15 cellular contexts compared by ENCODE assay signal in the genomic region with DNA sequence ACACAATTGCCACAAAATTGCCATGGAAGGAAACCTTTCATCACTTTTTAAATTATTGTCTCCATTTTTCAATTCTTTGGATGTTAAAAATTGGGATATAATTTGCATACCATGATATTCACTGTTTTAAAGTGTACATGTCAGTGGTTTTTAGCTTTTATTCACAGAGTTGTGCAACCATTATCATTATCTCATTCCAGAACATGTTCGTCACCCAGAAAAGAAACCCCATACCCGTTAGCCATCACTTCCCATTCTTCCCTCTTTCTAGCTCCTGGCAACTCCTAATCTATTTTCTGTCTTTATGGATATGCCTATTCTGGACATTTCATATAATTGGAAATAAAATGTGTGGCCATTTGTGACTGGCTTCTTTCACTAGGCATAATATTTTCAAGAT.
DNase-seq lines count a peak whose midpoint lies in the region; ATAC-seq and TF ChIP-seq lines count a peak whose summit lies in the region.
"Had no signal": no experiment of that assay in that cellular context is flagged by ENCODE, and none has a peak within 500 bp of the region (broad histone marks: within the 10 kb centered on the region; RNA-seq: fewer than 3 reads in every experiment).

No MANE protein-coding gene starts in this region.

- TF ChIP-seq CTCF in RWPE1 (conservative IDR thresholded peaks at IDR 0.05; ENCODE audit: low read depth), result no peak
- no peak for TF ChIP-seq CTCF in fibroblast of mammary gland (conservative IDR thresholded peaks at IDR 0.05; ENCODE audit: control insufficient read depth, insufficient read depth, low read depth, low read length)
- TF ChIP-seq CTCF in smooth muscle cell (IDR thresholded peaks at IDR 0.05; ENCODE audit: borderline replicate concordance, insufficient read depth, poor library complexity, severe bottlenecking), result no peak
- no peak for TF ChIP-seq CTCF in CD8-positive, alpha-beta T cell (IDR thresholded peaks at IDR 0.05)

- peak overlapping the region; percentile 76 for H3K4me2 ChIP-seq in smooth muscle cell

- WGBS in smooth muscle cell (ENCODE audit: low lambda C conversion rate), result 15% methylated on average over 2 of the region's 2 CpGs

- H3K36me3 ChIP-seq in smooth muscle cell (ENCODE audit: low read depth), result no peaks in the 10 kb centered on the region
- no peaks in the 10 kb centered on the region for H3K36me3 ChIP-seq in CD8-positive, alpha-beta T cell (ENCODE audit: insufficient read depth, low read length)
- H3K36me3 ChIP-seq: gastroesophageal sphincter had no signal

- H2AFZ ChIP-seq in smooth muscle cell (ENCODE audit: low read depth), result no peak overlapping the region

- H3K79me2 ChIP-seq in smooth muscle cell (ENCODE audit: low read depth), result no peaks in the 10 kb centered on the region

- H3K9ac ChIP-seq in smooth muscle cell (ENCODE audit: low read depth), result peak overlapping the region; percentile 21

- H3K4me3 ChIP-seq in fibroblast of mammary gland (ENCODE audit: control insufficient read depth, low read depth, low read length), result peak overlapping the region; percentile 1
- peak overlapping the region; percentile 0 for H3K4me3 ChIP-seq in smooth muscle cell
- H3K4me3 ChIP-seq in CD8-positive, alpha-beta T cell (ENCODE audit: low read depth, low read length), result no peak overlapping the region
- H3K4me3 ChIP-seq: gastroesophageal sphincter, skin epidermis had no signal

- H3K27ac Mint-ChIP-seq in CD8-positive, alpha-beta T cell, result no peak overlapping the region
- H3K27ac Mint-ChIP-seq: activated naive CD4-positive, alpha-beta T cell treated with anti-CD3 and anti-CD28 coated beads, Interleukin-2, amount 10 ng/mL, durations not matched to agents 7 days and 5 days had no signal

- POLR2A ChIA-PET in RWPE1 (lab: Yijun Ruan, JAX; ENCODE audit: low non-redundant PET), result no interaction called here
- POLR2A ChIA-PET in CD8-positive, alpha-beta T cell (lab: Charles Lee), result no interaction called here

- CTCF ChIA-PET in RWPE1 (lab: Yijun Ruan, JAX), result no interaction called here
- CTCF ChIA-PET in CD8-positive, alpha-beta T cell (lab: Charles Lee), result no interaction called here

- no peak overlapping the region for H3K4me3 Mint-ChIP-seq in CD8-positive, alpha-beta T cell
- H3K4me3 Mint-ChIP-seq: activated naive CD4-positive, alpha-beta T cell treated with anti-CD3 and anti-CD28 coated beads, Interleukin-2, amount 10 ng/mL, durations not matched to agents 7 days and 5 days; nephron had no signal

- H3F3A ChIP-seq in smooth muscle cell (ENCODE audit: low read depth), result peaks cover 26% of the 10 kb centered on the region

- no peaks in the 10 kb centered on the region for H3K27me3 ChIP-seq in smooth muscle cell (ENCODE audit: low read depth)
- no peaks in the 10 kb centered on the region for H3K27me3 ChIP-seq in CD8-positive, alpha-beta T cell (ENCODE audit: insufficient read depth, low read length)
- H3K27me3 ChIP-seq: gastroesophageal sphincter had no signal

- peaks cover 27% of the 10 kb centered on the region for H3K4me1 ChIP-seq in smooth muscle cell (ENCODE audit: low read depth)
- H3K4me1 ChIP-seq in CD8-positive, alpha-beta T cell (ENCODE audit: insufficient read depth, low read length), result no peaks in the 10 kb centered on the region
- H3K4me1 ChIP-seq: gastroesophageal sphincter had no signal

- no peaks in the 10 kb centered on the region for H3K36me3 Mint-ChIP-seq in CD8-positive, alpha-beta T cell
- H3K36me3 Mint-ChIP-seq: activated naive CD4-positive, alpha-beta T cell treated with anti-CD3 and anti-CD28 coated beads, Interleukin-2, amount 10 ng/mL, durations not matched to agents 7 days and 5 days had no signal

- H3K9me3 Mint-ChIP-seq in CD8-positive, alpha-beta T cell, result no peaks in the 10 kb centered on the region
- H3K9me3 Mint-ChIP-seq: activated naive CD4-positive, alpha-beta T cell treated with anti-CD3 and anti-CD28 coated beads, Interleukin-2, amount 10 ng/mL, durations not matched to agents 7 days and 5 days; nephron had no signal

- H3K27ac ChIP-seq in RWPE1 (no peak overlapping the region), smooth muscle cell (ENCODE audit: low read depth) (peak overlapping the region; percentile 82)
- H3K27ac ChIP-seq in CD8-positive, alpha-beta T cell (ENCODE audit: low read depth, low read length), result no peak overlapping the region
- H3K27ac ChIP-seq: gastroesophageal sphincter, HL-60 had no signal

- no peaks in the 10 kb centered on the region for H3K4me1 Mint-ChIP-seq in CD8-positive, alpha-beta T cell (ENCODE audit: low read depth)
- H3K4me1 Mint-ChIP-seq: activated naive CD4-positive, alpha-beta T cell treated with anti-CD3 and anti-CD28 coated beads, Interleukin-2, amount 10 ng/mL, durations not matched to agents 7 days and 5 days had no signal

- intact Hi-C loops in CD8-positive, alpha-beta T cell (cut with DNase I, micrococcal nuclease), result no loop called here

- H4K20me1 ChIP-seq in smooth muscle cell (ENCODE audit: low read depth), result no peaks in the 10 kb centered on the region

- no peaks in the 10 kb centered on the region for H3K27me3 Mint-ChIP-seq in CD8-positive, alpha-beta T cell (ENCODE audit: low read depth)
- H3K27me3 Mint-ChIP-seq: activated naive CD4-positive, alpha-beta T cell treated with anti-CD3 and anti-CD28 coated beads, Interleukin-2, amount 10 ng/mL, durations not matched to agents 7 days and 5 days had no signal

- ATAC-seq in CD8-positive, alpha-beta T cell, result no peak
- ATAC-seq: gastroesophageal sphincter had no signal

- no peaks in the 10 kb centered on the region for H3K9me3 ChIP-seq in smooth muscle cell (replicated peaks; ENCODE audit: low read depth)
- H3K9me3 ChIP-seq in CD8-positive, alpha-beta T cell (ENCODE audit: low read length), result no peaks in the 10 kb centered on the region
- H3K9me3 ChIP-seq: gastroesophageal sphincter had no signal

- peak; percentile 78 for DNase-seq in H4 (ENCODE audit: low spot score)
- peak; percentile 42 for DNase-seq in RWPE1 (ENCODE audit: low spot score)
- peak; percentile 81 for DNase-seq in fibroblast of mammary gland (ENCODE audit: low read depth)
- no peak for DNase-seq in smooth muscle cell (lab: John Stamatoyannopoulos, UW; ENCODE audit: unreplicated experiment)
- no peak for DNase-seq in mucosa of gallbladder (ENCODE audit: low spot score)
- no peak for DNase-seq in DMS114 treated with DMSO at 0.1 percent for 48 hours (lab: John Stamatoyannopoulos, UW; ENCODE audit: unreplicated experiment)
- no peak for DNase-seq in CD8-positive, alpha-beta T cell
- DNase-seq: activated naive CD4-positive, alpha-beta T cell treated with anti-CD3 and anti-CD28 coated beads, Interleukin-2, amount 10 ng/mL, durations not matched to agents 7 days and 5 days; left cardiac atrium; NCI-H1048; RPMI8226 had no signal

Comparison
In these comparisons a context has a peak if more than half of its experiments do, and no peak if none do; other contexts are left out.
1. DNase-seq: peak in H4 (single experiment), RWPE1 (single experiment) and fibroblast of mammary gland (single experiment); none in smooth muscle cell (single experiment), mucosa of gallbladder (single experiment), DMS114 treated with DMSO at 0.1 percent for 48 hours (single experiment) and CD8-positive, alpha-beta T cell (0 of 7).